In genomic region chr12:58225067-58225877, GRCh38 we compare ENCODE assay signal across 17 cellular contexts.
DNase-seq lines count a peak whose midpoint lies in the region; ATAC-seq, FAIRE-seq and TF ChIP-seq lines count a peak whose summit lies in the region.
"Had no signal": no experiment of that assay in that cellular context is flagged by ENCODE, and none has a peak within 500 bp of the region (broad histone marks: within the 10 kb centered on the region; RNA-seq: fewer than 3 reads in every experiment).

No MANE protein-coding gene starts in this region.

- BruUV-seq in endothelial cell of umbilical vein (replicated peaks; lab: Mats Ljungman, UMichigan) = no TSS peak

- H3K4me3 Mint-ChIP-seq in T-cell = no peak overlapping the region
- H3K4me3 Mint-ChIP-seq: CD14-positive monocyte; CD4-positive, alpha-beta memory T cell; GM23338 had no signal

- no peaks in the 10 kb centered on the region for H3K36me3 Mint-ChIP-seq in T-cell
- H3K36me3 Mint-ChIP-seq: CD14-positive monocyte; CD4-positive, alpha-beta memory T cell had no signal

- no peaks in the 10 kb centered on the region for H3K4me1 Mint-ChIP-seq in T-cell
- H3K4me1 Mint-ChIP-seq: CD14-positive monocyte; CD4-positive, alpha-beta memory T cell; GM23338 had no signal

- peaks cover 6 to 15% (median 9%) of the 10 kb centered on the region in 11 experiments; a peak in 10 of 22 replicates for H3K9me3 ChIP-seq in BLaER1 treated with 17β-estradiol and CSF1 and Interleukin-3, amounts not matched to agents 10 nM and 100 nM (replicated peaks in 1 of 11)
- H3K9me3 ChIP-seq in endothelial cell of umbilical vein (replicated peaks; ENCODE audit: control insufficient read depth, insufficient read depth, low read length) (no peaks in the 10 kb centered on the region), osteoblast (ENCODE audit: low read depth, low read length) (no peaks in the 10 kb centered on the region)
- H3K9me3 ChIP-seq: BE2C had no signal

- dilution Hi-C loops in endothelial cell of umbilical vein (cut with MboI; ENCODE audit: extremely low pct_ligation_motif_present, low sequenced_read_pairs) = no loop called here

- H3K4me3 ChIP-seq in BLaER1 treated with 17β-estradiol and CSF1 and Interleukin-3, amounts not matched to agents 10 nM and 100 nM = no peak overlapping the region
- H3K4me3 ChIP-seq in endothelial cell of umbilical vein (replicated peaks in 1 of 3; ENCODE audit: insufficient read depth in 1 of 3, low read depth in 1 of 3, low read length in 3 of 3) = no peak overlapping the region
- H3K4me3 ChIP-seq in osteoblast (ENCODE audit: insufficient read depth, low read length) = no peak overlapping the region
- H3K4me3 ChIP-seq: GM23338 had no signal

- ATAC-seq in T-cell (replicated peaks in 1 of 4) (no peak), HG03159 (IDR thresholded peaks at IDR 0.05; ENCODE audit: unreplicated experiment) (no peak)
- ATAC-seq: GM23338 had no signal

- peak; percentile 59 for FAIRE-seq in endothelial cell of umbilical vein (lab: Jason Lieb, UNC)
- FAIRE-seq: H54 had no signal

- no peak for TF ChIP-seq POLR2A in endothelial cell of umbilical vein (IDR thresholded peaks at IDR 0.05; ENCODE audit: low read depth, low read length)

- no peaks in the 10 kb centered on the region for H3K9me1 ChIP-seq in endothelial cell of umbilical vein (replicated peaks; ENCODE audit: control insufficient read depth, extremely low read depth, insufficient read depth, low read length)

- peaks cover 0 to 5% (median 4%) of the 10 kb centered on the region in 3 donors for H3K9me3 Mint-ChIP-seq in T-cell
- H3K9me3 Mint-ChIP-seq: GM23338 had no signal

- no peaks in the 10 kb centered on the region for H4K20me1 ChIP-seq in BLaER1 treated with 17β-estradiol and CSF1 and Interleukin-3, amounts not matched to agents 10 nM and 100 nM
- no peaks in the 10 kb centered on the region for H4K20me1 ChIP-seq in endothelial cell of umbilical vein (replicated peaks; ENCODE audit: control insufficient read depth, extremely low read depth, insufficient read depth, low read length)
- no peaks in the 10 kb centered on the region for H4K20me1 ChIP-seq in osteoblast (ENCODE audit: insufficient read depth, low read length)

- CTCF ChIA-PET in endothelial cell of umbilical vein (lab: Charles Lee) (interaction anchor here (1.0 to 1.1 kb wide), 2 partner anchors 10 to 11 kb away, joined by 3 read pairs; no protein-coding TSS in a partner anchor), T-cell (lab: Charles Lee) (no interaction called here)

- no peak overlapping the region for H2AFZ ChIP-seq in endothelial cell of umbilical vein (ENCODE audit: low read depth, low read length)
- no peak overlapping the region for H2AFZ ChIP-seq in osteoblast (ENCODE audit: low read length)
- H2AFZ ChIP-seq: GM23338 had no signal

- no peak overlapping the region for H3K27ac Mint-ChIP-seq in T-cell
- H3K27ac Mint-ChIP-seq: CD14-positive monocyte; CD4-positive, alpha-beta memory T cell; GM23338 had no signal

- H3K27me3 Mint-ChIP-seq in T-cell = no peaks in the 10 kb centered on the region

- no peak overlapping the region for H3K9ac ChIP-seq in BLaER1 treated with 17β-estradiol and CSF1 and Interleukin-3, amounts not matched to agents 10 nM and 100 nM
- H3K9ac ChIP-seq in endothelial cell of umbilical vein (replicated peaks; ENCODE audit: extremely low read depth, insufficient read depth, low read length) = no peak overlapping the region

- no peak for TF ChIP-seq CTCF in endothelial cell of umbilical vein (IDR thresholded peaks at IDR 0.05; ENCODE audit: extremely low read depth in 1 of 2, insufficient read depth in 1 of 2, low read depth in 1 of 2, low read length in 2 of 2)
- no peak for TF ChIP-seq CTCF in osteoblast (IDR thresholded peaks at IDR 0.05; ENCODE audit: extremely low read depth, low read depth, low read length)

- intact Hi-C loops in endothelial cell of umbilical vein (cut with micrococcal nuclease) = no loop called here

- POLR2A ChIA-PET in endothelial cell of umbilical vein (lab: Charles Lee) = no interaction called here
- POLR2A ChIA-PET in T-cell (lab: Charles Lee) = no interaction called here

- no peaks in the 10 kb centered on the region for H3K36me3 ChIP-seq in BLaER1 treated with 17β-estradiol and CSF1 and Interleukin-3, amounts not matched to agents 10 nM and 100 nM
- no peaks in the 10 kb centered on the region for H3K36me3 ChIP-seq in endothelial cell of umbilical vein (ENCODE audit: control insufficient read depth in 2 of 2, extremely low read depth in 1 of 2, insufficient read depth in 2 of 2, low read length in 2 of 2)
- H3K36me3 ChIP-seq in osteoblast (ENCODE audit: insufficient read depth, low read length) = no peaks in the 10 kb centered on the region
- H3K36me3 ChIP-seq: BE2C had no signal

- no peak overlapping the region for H3K27ac ChIP-seq in BLaER1 treated with 17β-estradiol and CSF1 and Interleukin-3, amounts not matched to agents 10 nM and 100 nM
- H3K27ac ChIP-seq in endothelial cell of umbilical vein (ENCODE audit: insufficient read depth, low read depth, low read length) (no peak overlapping the region), osteoblast (ENCODE audit: low read depth, low read length) (no peak overlapping the region)
- H3K27ac ChIP-seq: HL-60 had no signal

- no peaks in the 10 kb centered on the region for H3K27me3 ChIP-seq in BLaER1 treated with 17β-estradiol and CSF1 and Interleukin-3, amounts not matched to agents 10 nM and 100 nM
- H3K27me3 ChIP-seq in endothelial cell of umbilical vein (ENCODE audit: control insufficient read depth in 2 of 2, insufficient read depth in 2 of 2, low read length in 2 of 2) = peaks cover 2 to 16% of the 10 kb centered on the region in 2 experiments
- H3K27me3 ChIP-seq in osteoblast (ENCODE audit: insufficient read depth, low read length) = peaks cover 7% of the 10 kb centered on the region
- H3K27me3 ChIP-seq: BE2C had no signal

- H3K4me2 ChIP-seq in BLaER1 treated with 17β-estradiol and CSF1 and Interleukin-3, amounts not matched to agents 10 nM and 100 nM = peak overlapping the region in 7 of 11 experiments; percentile 6 to 51 (median 41); a peak in 11 of 22 replicates
- H3K4me2 ChIP-seq in endothelial cell of umbilical vein (ENCODE audit: insufficient read depth, low read length) (no peak overlapping the region), osteoblast (ENCODE audit: insufficient read depth, low read length) (no peak overlapping the region)
- H3K4me2 ChIP-seq: GM23338 had no signal

- no peaks in the 10 kb centered on the region for H3K79me2 ChIP-seq in endothelial cell of umbilical vein (ENCODE audit: control insufficient read depth, insufficient read depth, low read length)
- no peaks in the 10 kb centered on the region for H3K79me2 ChIP-seq in osteoblast (ENCODE audit: insufficient read depth, low read length)

- DNase-seq in endothelial cell of umbilical vein (ENCODE audit: low read depth, low spot score) (peak; percentile 93), osteoblast (ENCODE audit: insufficient read length, low spot score, missing footprints) (peak; percentile 52), T-cell (no peak)
- no peak for DNase-seq in activated CD4-positive, alpha-beta T cell treated with anti-CD3 and anti-CD28 coated beads for 1 hour
- DNase-seq: ACHN; BE2C; CD4-positive, alpha-beta memory T cell; DMS79 treated with DMSO at 0.1 percent for 48 hours; GF-D8; HCEC 1CT; IMR-90 had no signal

- H3K4me1 ChIP-seq in BLaER1 treated with 17β-estradiol and CSF1 and Interleukin-3, amounts not matched to agents 10 nM and 100 nM = peaks cover 0 to 12% (median 11%) of the 10 kb centered on the region in 10 experiments; a peak in 13 of 20 replicates
- peaks cover 3% of the 10 kb centered on the region for H3K4me1 ChIP-seq in endothelial cell of umbilical vein (ENCODE audit: control insufficient read depth, extremely low read depth, insufficient read depth, low read length)
- H3K4me1 ChIP-seq in osteoblast (ENCODE audit: insufficient read depth, low read length) = no peaks in the 10 kb centered on the region
- H3K4me1 ChIP-seq: BE2C had no signal

TF ChIP-seq in endothelial cell of umbilical vein, 7 proteins besides CTCF, POLR2A, EP300 and RAD21:
- TF ChIP-seq JUN (IDR thresholded peaks at IDR 0.05; ENCODE audit: borderline replicate concordance, insufficient read depth, insufficient read length, low read depth) (no peak), POLR2AphosphoS5 (IDR thresholded peaks at IDR 0.05; ENCODE audit: insufficient read depth, low read depth, low read length) (no peak), GATA2 (IDR thresholded peaks at IDR 0.05; ENCODE audit: insufficient read depth, insufficient read length, low read depth, low read length) (no peak), MAX (IDR thresholded peaks at IDR 0.05; ENCODE audit: insufficient read depth, insufficient read length) (no peak), EZH2 (IDR thresholded peaks at IDR 0.05; ENCODE audit: borderline replicate concordance, low read depth, low read length, severe bottlenecking) (no peak), MYC (IDR thresholded peaks at IDR 0.05; ENCODE audit: low read depth, low read length) (no peak), FOS (IDR thresholded peaks at IDR 0.05; ENCODE audit: borderline replicate concordance, insufficient read depth, low read length) (no peak)

Comparison
In these comparisons a context has a peak if more than half of its experiments do, and no peak if none do; other contexts are left out.
1. H3K4me2 ChIP-seq: peak in BLaER1 treated with 17β-estradiol and CSF1 and Interleukin-3, amounts not matched to agents 10 nM and 100 nM (7 of 11); none in endothelial cell of umbilical vein (single experiment) and osteoblast (single experiment).
2. DNase-seq: peak in endothelial cell of umbilical vein (single experiment) and osteoblast (single experiment); none in activated CD4-positive, alpha-beta T cell treated with anti-CD3 and anti-CD28 coated beads for 1 hour (single experiment) and T-cell (0 of 34).